Comparison of ENCODE assay signal across 20 cellular contexts in genomic region chr5:141903261-141903660, GRCh38. TPM values are rescaled to one million over a fixed set of nuclear protein-coding genes. Genes with fewer than 3 reads are reported as not detected.
"Had no signal": no experiment of that assay in that cellular context is flagged by ENCODE, and none has a peak within 500 bp of the region (broad histone marks: within the 10 kb centered on the region; RNA-seq: fewer than 3 reads in every experiment).

No MANE protein-coding gene starts in this region.

- ATAC-seq: body of pancreas; left lobe of liver; naive thymus-derived CD8-positive, alpha-beta T cell; stimulated activated naive B cell treated with anti-CD40 and anti-IgM and Interleukin-4, amounts not matched to agents 10 μg/mL and 1 μg/mL and 100 μg/mL, for 72 hours had no signal

- H3K9me3 ChIP-seq: body of pancreas, prostate gland, right lobe of liver had no signal

- H3K4me3 Mint-ChIP-seq: activated CD4-positive, alpha-beta T cell treated with anti-CD3 and anti-CD28 coated beads, Interleukin-2, amount 10 ng/mL, durations not matched to agents 7 days and 5 days; central memory CD8-positive, alpha-beta T cell; naive thymus-derived CD8-positive, alpha-beta T cell; stimulated activated naive B cell treated with anti-CD40 and anti-IgM and Interleukin-4, amounts not matched to agents 10 μg/mL and 1 μg/mL and 100 μg/mL, for 72 hours; type B pancreatic cell had no signal

- H3K36me3 Mint-ChIP-seq: naive thymus-derived CD8-positive, alpha-beta T cell; type B pancreatic cell had no signal

- H3K9me3 Mint-ChIP-seq: activated T-helper 2 cell treated with anti-CD3 and anti-CD28 coated beads, Interferon-gamma antibody, Interleukin-2, Interleukin-4, amounts not matched to agents 10 μg/mL and 5 μg/mL and 100 μg/mL, durations not matched to agents 14 hours and 24 hours and 36 hours; central memory CD8-positive, alpha-beta T cell; stimulated activated naive B cell treated with anti-CD40 and anti-IgM and Interleukin-4, amounts not matched to agents 10 μg/mL and 1 μg/mL and 100 μg/mL, for 72 hours; type B pancreatic cell had no signal

- H3K27me3 ChIP-seq: body of pancreas, right lobe of liver had no signal

- DNase-seq: activated CD4-positive, alpha-beta T cell treated with anti-CD3 and anti-CD28 coated beads, Interleukin-2, amount 10 ng/mL, durations not matched to agents 7 days and 5 days; activated CD4-positive, CD25-positive, alpha-beta regulatory T cell; activated naive CD4-positive, alpha-beta T cell treated with anti-CD3 and anti-CD28 coated beads, Interleukin-2, amount 50 U/mL, for 16 hours; activated T-cell treated with anti-CD3 and anti-CD28 coated beads for 4 hours; body of pancreas; cortex of kidney; effector memory CD4-positive, alpha-beta T cell; islet precursor cell; mammary epithelial cell; naive thymus-derived CD8-positive, alpha-beta T cell; nucleus accumbens; right lobe of liver; stimulated activated naive B cell treated with anti-CD40 and anti-IgM and Interleukin-4, amounts not matched to agents 10 μg/mL and 1 μg/mL and 100 μg/mL, for 72 hours; substantia nigra had no signal

- H3K4me3 ChIP-seq: body of pancreas, prostate gland, right lobe of liver had no signal

- H3K36me3 ChIP-seq: prostate gland, right lobe of liver had no signal

- H3K4me1 Mint-ChIP-seq: activated CD4-positive, alpha-beta T cell treated with anti-CD3 and anti-CD28 coated beads, Interleukin-2, amount 10 ng/mL, durations not matched to agents 7 days and 5 days; central memory CD8-positive, alpha-beta T cell; naive thymus-derived CD8-positive, alpha-beta T cell had no signal

- H3K4me1 ChIP-seq: body of pancreas, prostate gland, right lobe of liver had no signal

- H3K27ac ChIP-seq: body of pancreas, prostate gland, right lobe of liver had no signal

- H3K27ac Mint-ChIP-seq: activated CD4-positive, alpha-beta T cell treated with anti-CD3 and anti-CD28 coated beads, Interleukin-2, amount 10 ng/mL, durations not matched to agents 7 days and 5 days; activated T-helper 2 cell treated with anti-CD3 and anti-CD28 coated beads, Interferon-gamma antibody, Interleukin-2, Interleukin-4, amounts not matched to agents 10 μg/mL and 5 μg/mL and 100 μg/mL, durations not matched to agents 14 hours and 24 hours and 36 hours; naive thymus-derived CD8-positive, alpha-beta T cell; stimulated activated naive B cell treated with anti-CD40 and anti-IgM and Interleukin-4, amounts not matched to agents 10 μg/mL and 1 μg/mL and 100 μg/mL, for 72 hours; type B pancreatic cell had no signal

RNA-seq across cellular contexts. Expression of gene PCDH1, which starts 25.1 kb away (rescaled TPM):
- total RNA-seq: activated CD4-positive, alpha-beta T cell treated with anti-CD3 and anti-CD28 coated beads, Interleukin-2, amount 10 ng/mL, durations not matched to agents 7 days and 5 days; activated CD8-positive, alpha-beta memory T cell treated with anti-CD3 and anti-CD28 coated beads for 36 hours; activated T-helper 2 cell treated with anti-CD3 and anti-CD28 coated beads, Interferon-gamma antibody, Interleukin-2, Interleukin-4, amounts not matched to agents 10 μg/mL and 5 μg/mL and 100 μg/mL, durations not matched to agents 14 hours and 24 hours and 36 hours; naive thymus-derived CD8-positive, alpha-beta T cell had no signal

RNA-seq across cellular contexts. Expression of gene PCDH12, which starts 54.7 kb away (rescaled TPM):
- total RNA-seq: naive thymus-derived CD8-positive, alpha-beta T cell had no signal
